ENCODE assay signal across 23 cellular contexts in the genomic region with DNA sequence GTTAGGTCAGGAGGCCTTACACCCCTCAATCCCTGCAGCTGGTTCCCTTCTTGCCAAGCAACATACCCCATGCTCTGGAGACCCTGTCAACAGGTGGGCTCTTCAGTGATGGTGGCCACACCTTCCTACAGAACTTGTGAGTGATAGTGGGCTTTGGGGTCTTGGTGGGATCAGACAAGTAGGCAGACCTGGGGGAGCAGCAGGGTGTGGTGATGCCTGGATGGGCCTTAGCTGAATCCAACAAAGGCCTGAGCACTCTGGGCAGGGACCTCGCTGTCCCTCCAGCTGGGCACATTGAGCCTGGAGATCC.
"Had no signal": no experiment of that assay in that cellular context is flagged by ENCODE, and none has a peak within 500 bp of the region (broad histone marks: within the 10 kb centered on the region; RNA-seq: fewer than 3 reads in every experiment).

No MANE protein-coding gene starts in this region.

- ATAC-seq: left cardiac atrium; left lobe of liver; left ventricle myocardium superior; lower lobe of right lung; naive thymus-derived CD8-positive, alpha-beta T cell; right cardiac atrium; sciatic nerve; stimulated activated memory B cell treated with anti-CD40 and anti-IgM and Interleukin-4, amounts not matched to agents 10 μg/mL and 1 μg/mL and 100 μg/mL, for 72 hours; stimulated activated naive CD8-positive, alpha-beta T cell treated with anti-CD3 and anti-CD28 coated beads, Interleukin-15, amount 100 ng/mL, for 72 hours had no signal

- H3K4me1 Mint-ChIP-seq: stimulated activated naive CD8-positive, alpha-beta T cell treated with anti-CD3 and anti-CD28 coated beads, Interleukin-15, amount 100 ng/mL, for 72 hours had no signal

- H3K4me3 Mint-ChIP-seq: naive thymus-derived CD8-positive, alpha-beta T cell; nephron; neural crest cell; stimulated activated memory B cell treated with anti-CD40 and anti-IgM and Interleukin-4, amounts not matched to agents 10 μg/mL and 1 μg/mL and 100 μg/mL, for 72 hours; stimulated activated naive CD8-positive, alpha-beta T cell treated with anti-CD3 and anti-CD28 coated beads, Interleukin-15, amount 100 ng/mL, for 72 hours; type B pancreatic cell had no signal

- H3K27me3 Mint-ChIP-seq: naive thymus-derived CD8-positive, alpha-beta T cell; stimulated activated memory B cell treated with anti-CD40 and anti-IgM and Interleukin-4, amounts not matched to agents 10 μg/mL and 1 μg/mL and 100 μg/mL, for 72 hours; stimulated activated naive CD8-positive, alpha-beta T cell treated with anti-CD3 and anti-CD28 coated beads, Interleukin-15, amount 100 ng/mL, for 72 hours; type B pancreatic cell had no signal

- H3K27ac Mint-ChIP-seq: naive thymus-derived CD8-positive, alpha-beta T cell; nephron; stimulated activated memory B cell treated with anti-CD40 and anti-IgM and Interleukin-4, amounts not matched to agents 10 μg/mL and 1 μg/mL and 100 μg/mL, for 72 hours; type B pancreatic cell had no signal

- H3K9me3 Mint-ChIP-seq: naive thymus-derived CD8-positive, alpha-beta T cell; nephron; neural crest cell; stimulated activated memory B cell treated with anti-CD40 and anti-IgM and Interleukin-4, amounts not matched to agents 10 μg/mL and 1 μg/mL and 100 μg/mL, for 72 hours; stimulated activated naive CD8-positive, alpha-beta T cell treated with anti-CD3 and anti-CD28 coated beads, Interleukin-15, amount 100 ng/mL, for 72 hours; type B pancreatic cell had no signal

- H3K36me3 Mint-ChIP-seq: naive thymus-derived CD8-positive, alpha-beta T cell; type B pancreatic cell had no signal

- DNase-seq: hippocampal formation; kidney glomerular epithelial cell; left cardiac atrium; left ventricle myocardium superior; lower lobe of right lung; mammary epithelial cell; naive thymus-derived CD8-positive, alpha-beta T cell; occipital lobe; ovary; retina; right cardiac atrium; stimulated activated CD4-positive, alpha-beta T cell treated with anti-CD3 and anti-CD28 coated beads, Interleukin-4, amount 100 ng/mL, for 4 hours; stimulated activated CD8-positive, alpha-beta memory T cell treated with anti-CD3 and anti-CD28 coated beads, Interleukin-4, amount 100 ng/mL, for 48 hours; stimulated activated naive CD4-positive, alpha-beta T cell treated with Interleukin-2 at 50 U/mL for 16 hours; stimulated activated naive CD8-positive, alpha-beta T cell treated with anti-CD3 and anti-CD28 coated beads, Interleukin-15, amount 100 ng/mL, for 72 hours; substantia nigra; uterus had no signal
